6 cellular contexts compared by ENCODE assay signal in the genomic region with DNA sequence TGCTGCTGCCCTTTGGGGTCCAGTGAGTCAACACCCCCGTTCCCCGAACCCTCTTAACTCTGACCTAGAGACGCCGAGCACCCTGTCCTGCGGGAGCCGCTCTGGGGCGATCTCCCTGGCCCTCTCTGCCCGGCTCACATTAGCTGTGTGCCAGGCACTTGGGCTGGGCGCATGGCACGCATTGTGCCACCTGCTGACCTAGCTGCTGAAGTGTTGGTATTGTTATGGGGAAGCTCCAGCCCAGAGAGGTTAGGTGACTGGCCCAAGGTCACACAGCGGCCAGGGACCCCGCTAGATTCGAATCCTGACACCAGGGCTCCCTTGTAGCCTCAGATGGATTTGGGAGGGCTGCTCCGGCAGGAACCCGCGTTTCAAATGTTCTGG. TPM values are rescaled to one million over a fixed set of nuclear protein-coding genes. Genes with fewer than 3 reads are reported as not detected.
DNase-seq lines count a peak whose midpoint lies in the region; ATAC-seq and TF ChIP-seq lines count a peak whose summit lies in the region.

No MANE protein-coding gene starts in this region.

- CTCF ChIA-PET in activated CD4-positive, alpha-beta T cell treated with anti-CD3 and anti-CD28 coated beads for 36 hours (lab: Charles Lee), result interaction anchor here (0.6 to 2.0 kb wide), 2 partner anchors 18 to 23 kb away, joined by 5 to 8 read pairs; partner anchors contain the start of genes NAGLU and PSMC3IP

- intact Hi-C loops in activated CD4-positive, alpha-beta T cell treated with anti-CD3 and anti-CD28 coated beads for 36 hours (cut with DNase I, micrococcal nuclease), result loop anchor here (1.0 kb wide), 1 partner anchor 18 kb away; the partner anchor contains the start of gene NAGLU (in 2 of the 2)
- intact Hi-C loops in head of caudate nucleus (cut with DNase I), result no loop called here

- peak; percentile 58 for DNase-seq in activated CD4-positive, alpha-beta T cell treated with anti-CD3 and anti-CD28 coated beads for 36 hours
- DNase-seq in activated CD4-positive, alpha-beta T cell treated with anti-CD3 and anti-CD28 coated beads, Interleukin-2, amount 50 U/mL, for 4 hours, result no peak
- DNase-seq in fibroblast of the aortic adventitia (ENCODE audit: low read depth) (no peak), superior temporal gyrus (ENCODE audit: extremely low spot score) (no peak), head of caudate nucleus (no peak)

- peak overlapping the region; percentile 89 for H3K4me3 ChIP-seq in fibroblast of the aortic adventitia (ENCODE audit: low read depth, low read length)

- no peak for TF ChIP-seq CTCF in fibroblast of the aortic adventitia (IDR thresholded peaks at IDR 0.05; ENCODE audit: insufficient read depth, low read length)

- H3K4me1 Mint-ChIP-seq in activated CD4-positive, alpha-beta T cell treated with anti-CD3 and anti-CD28 coated beads for 36 hours, result peaks cover 28% of the 10 kb centered on the region
- H3K4me1 Mint-ChIP-seq in stimulated activated naive CD8-positive, alpha-beta T cell treated with anti-CD3 and anti-CD28 coated beads, Interleukin-15, Interleukin-2, amounts not matched to agents 100 ng/mL and 50 ng/mL, for 24 hours (ENCODE audit: low read depth), result peaks cover 25% of the 10 kb centered on the region

- H3K36me3 Mint-ChIP-seq in activated CD4-positive, alpha-beta T cell treated with anti-CD3 and anti-CD28 coated beads for 36 hours (ENCODE audit: low read depth), result no peaks in the 10 kb centered on the region
- H3K36me3 Mint-ChIP-seq in stimulated activated naive CD8-positive, alpha-beta T cell treated with anti-CD3 and anti-CD28 coated beads, Interleukin-15, Interleukin-2, amounts not matched to agents 100 ng/mL and 50 ng/mL, for 24 hours (ENCODE audit: low read depth), result peaks cover 4% of the 10 kb centered on the region

- H3K27ac Mint-ChIP-seq in activated CD4-positive, alpha-beta T cell treated with anti-CD3 and anti-CD28 coated beads for 36 hours, result peak overlapping the region; percentile 92
- peak overlapping the region; percentile 89 for H3K27ac Mint-ChIP-seq in stimulated activated naive CD8-positive, alpha-beta T cell treated with anti-CD3 and anti-CD28 coated beads, Interleukin-15, Interleukin-2, amounts not matched to agents 100 ng/mL and 50 ng/mL, for 24 hours

- peak; percentile 40 for ATAC-seq in activated CD4-positive, alpha-beta T cell treated with anti-CD3 and anti-CD28 coated beads for 36 hours

- H3K4me3 Mint-ChIP-seq in activated CD4-positive, alpha-beta T cell treated with anti-CD3 and anti-CD28 coated beads for 36 hours, result peak overlapping the region; percentile 85
- peak overlapping the region; percentile 90 for H3K4me3 Mint-ChIP-seq in stimulated activated naive CD8-positive, alpha-beta T cell treated with anti-CD3 and anti-CD28 coated beads, Interleukin-15, Interleukin-2, amounts not matched to agents 100 ng/mL and 50 ng/mL, for 24 hours

- POLR2A ChIA-PET in activated CD4-positive, alpha-beta T cell treated with anti-CD3 and anti-CD28 coated beads for 36 hours (lab: Charles Lee), result interaction anchor here (0.6 kb wide), 1 partner anchor 260 kb away, joined by 3 read pairs; no protein-coding TSS in a partner anchor

- H3K9me3 Mint-ChIP-seq in activated CD4-positive, alpha-beta T cell treated with anti-CD3 and anti-CD28 coated beads for 36 hours (ENCODE audit: low read depth), result no peaks in the 10 kb centered on the region
- H3K9me3 Mint-ChIP-seq in stimulated activated naive CD8-positive, alpha-beta T cell treated with anti-CD3 and anti-CD28 coated beads, Interleukin-15, Interleukin-2, amounts not matched to agents 100 ng/mL and 50 ng/mL, for 24 hours, result no peaks in the 10 kb centered on the region

- H3K27me3 Mint-ChIP-seq in activated CD4-positive, alpha-beta T cell treated with anti-CD3 and anti-CD28 coated beads for 36 hours, result no peaks in the 10 kb centered on the region
- H3K27me3 Mint-ChIP-seq in stimulated activated naive CD8-positive, alpha-beta T cell treated with anti-CD3 and anti-CD28 coated beads, Interleukin-15, Interleukin-2, amounts not matched to agents 100 ng/mL and 50 ng/mL, for 24 hours, result no peaks in the 10 kb centered on the region

RNA-seq across cellular contexts. Expression of gene HSD17B1, which starts 1.1 kb away (rescaled TPM):
- total RNA-seq in activated CD4-positive, alpha-beta T cell treated with anti-CD3 and anti-CD28 coated beads for 36 hours, result under 1 TPM; 0.35 to 0.41 TPM
- total RNA-seq in fibroblast of the aortic adventitia (ENCODE audit: low replicate concordance), result 0.99 and 4.7 TPM in 2 replicates

RNA-seq across cellular contexts. Expression of gene COASY, which starts 8.1 kb away (rescaled TPM):
- total RNA-seq in activated CD4-positive, alpha-beta T cell treated with anti-CD3 and anti-CD28 coated beads for 36 hours, result 100 to 1,000 TPM in 1 of 2 experiments, 10 to 100 TPM in 1; 83.3 to 105 TPM
- total RNA-seq in fibroblast of the aortic adventitia (ENCODE audit: low replicate concordance), result 11.0 and 19.1 TPM in 2 replicates

RNA-seq across cellular contexts. Expression of gene MLX, which starts 13.0 kb away (rescaled TPM):
- 10 to 100 TPM; 38.7 to 40.7 TPM for total RNA-seq in activated CD4-positive, alpha-beta T cell treated with anti-CD3 and anti-CD28 coated beads for 36 hours
- 10.5 and 41.8 TPM in 2 replicates for total RNA-seq in fibroblast of the aortic adventitia (ENCODE audit: low replicate concordance)

RNA-seq across cellular contexts. Expression of gene NAGLU, which starts 17.8 kb away (rescaled TPM):
- 10 to 100 TPM in 1 of 2 experiments, 1 to 10 TPM in 1; 9.7 to 12.5 TPM for total RNA-seq in activated CD4-positive, alpha-beta T cell treated with anti-CD3 and anti-CD28 coated beads for 36 hours
- total RNA-seq in fibroblast of the aortic adventitia (ENCODE audit: low replicate concordance), result 28.9 and 41.8 TPM in 2 replicates

RNA-seq across cellular contexts. Expression of gene PSMC3IP, which starts 23.7 kb away (rescaled TPM):
- total RNA-seq in activated CD4-positive, alpha-beta T cell treated with anti-CD3 and anti-CD28 coated beads for 36 hours, result 10 to 100 TPM; 27.0 to 28.9 TPM
- 0.49 and 18.3 TPM in 2 replicates for total RNA-seq in fibroblast of the aortic adventitia (ENCODE audit: low replicate concordance)
